In the genomic region with DNA sequence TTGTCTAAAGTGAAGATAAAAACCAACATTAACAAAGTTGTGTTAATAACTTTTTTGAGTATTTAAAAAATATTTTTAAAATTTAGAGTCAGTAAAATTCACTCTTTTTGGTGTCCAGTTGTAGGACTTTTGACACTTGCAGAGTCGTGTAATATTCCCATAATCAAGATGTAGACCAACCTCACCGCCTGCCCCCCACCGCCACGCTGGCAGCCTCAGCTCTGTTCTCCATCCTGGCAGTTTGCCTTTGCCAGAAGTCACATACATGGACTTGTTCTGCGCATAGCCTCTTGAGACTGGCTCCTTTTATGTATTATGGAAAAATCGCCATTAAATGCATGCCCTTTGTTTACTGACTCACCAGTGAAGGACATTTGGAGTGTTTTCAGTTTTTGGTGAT, we compare ENCODE assay signal across 20 cellular contexts. TPM values are rescaled to one million over a fixed set of nuclear protein-coding genes. Genes with fewer than 3 reads are reported as not detected.
DNase-seq lines count a peak whose midpoint lies in the region; TF ChIP-seq lines count a peak whose summit lies in the region.
"Had no signal": no experiment of that assay in that cellular context is flagged by ENCODE, and none has a peak within 500 bp of the region (broad histone marks: within the 10 kb centered on the region; RNA-seq: fewer than 3 reads in every experiment).

No MANE protein-coding gene starts in this region.

- WGBS in esophagus muscularis mucosa, result 73% methylated on average over 6 of the region's 6 CpGs

- no peaks in the 10 kb centered on the region for H3K79me2 ChIP-seq in OCI-LY7 (ENCODE audit: insufficient read depth, low read depth, low read length)

- no peaks in the 10 kb centered on the region for H4K20me1 ChIP-seq in OCI-LY7 (ENCODE audit: insufficient read depth, low read length)
- H4K20me1 ChIP-seq: BLaER1 treated with 17β-estradiol and CSF1 and Interleukin-3, amounts not matched to agents 10 nM and 100 nM had no signal

- H3K9me3 ChIP-seq in esophagus muscularis mucosa, result no peaks in the 10 kb centered on the region
- H3K9me3 ChIP-seq in OCI-LY7 (ENCODE audit: low read length), result no peaks in the 10 kb centered on the region
- H3K9me3 ChIP-seq: A549, BE2C had no signal

- no peak for TF ChIP-seq POLR2A in esophagus muscularis mucosa (IDR thresholded peaks at IDR 0.05; ENCODE audit: low read depth)

- peak; percentile 2 for DNase-seq in NCI-H345 (lab: John Stamatoyannopoulos, UW)
- no peak for DNase-seq in NCI-H345 treated with DMSO at 0.1 percent for 48 hours (lab: John Stamatoyannopoulos, UW; ENCODE audit: unreplicated experiment)
- peak; percentile 64 for DNase-seq in DMS153 (lab: John Stamatoyannopoulos, UW)
- peak; percentile 19 for DNase-seq in NCI-H2029 (lab: John Stamatoyannopoulos, UW)
- peak; percentile 88 for DNase-seq in esophagus muscularis mucosa (ENCODE audit: extremely low spot score)
- no peak for DNase-seq in OCI-LY7 (ENCODE audit: low spot score)
- no peak for DNase-seq in stimulated activated CD8-positive, alpha-beta memory T cell treated with anti-CD3 and anti-CD28 coated beads, Interleukin-4, amount 100 ng/mL, for 48 hours
- DNase-seq: 8988T; ACHN; AML-193; BE2C; CD4-positive, alpha-beta T cell; CD8-positive, alpha-beta memory T cell; DMS 273 treated with DMSO at 0.1 percent for 48 hours; DND-41; H7; HCEC 1CT had no signal

- H3K27me3 ChIP-seq in esophagus muscularis mucosa, result peaks cover 0 to 59% (median 0%) of the 10 kb centered on the region in 4 donors
- H3K27me3 ChIP-seq: BLaER1 treated with 17β-estradiol and CSF1 and Interleukin-3, amounts not matched to agents 10 nM and 100 nM had no signal

- no peak overlapping the region for H3K4me2 ChIP-seq in OCI-LY7 (ENCODE audit: low read length)
- H3K4me2 ChIP-seq: A549; BLaER1 treated with 17β-estradiol and CSF1 and Interleukin-3, amounts not matched to agents 10 nM and 100 nM had no signal

- no peak for TF ChIP-seq EP300 in esophagus muscularis mucosa (IDR thresholded peaks at IDR 0.05)

- POLR2A ChIA-PET in OCI-LY7 (lab: Charles Lee), result no interaction called here

- H3K4me1 ChIP-seq in esophagus muscularis mucosa, result no peaks in the 10 kb centered on the region
- H3K4me1 ChIP-seq in OCI-LY7 (ENCODE audit: insufficient read depth, low read length, poor library complexity, severe bottlenecking), result no peaks in the 10 kb centered on the region
- H3K4me1 ChIP-seq: A549; BE2C; BLaER1 treated with 17β-estradiol and CSF1 and Interleukin-3, amounts not matched to agents 10 nM and 100 nM had no signal

- BruUV-seq in OCI-LY7 (replicated peaks; lab: Mats Ljungman, UMichigan), result no TSS peak

- peaks cover 5% of the 10 kb centered on the region; the same call in 1 of the 2 replicates for H3K9me2 ChIP-seq in OCI-LY7 (ENCODE audit: insufficient read depth, low read length)

- no peak overlapping the region for H3K27ac ChIP-seq in esophagus muscularis mucosa (replicated peaks in 1 of 4)
- H3K27ac ChIP-seq in OCI-LY7 (ENCODE audit: low read depth, low read length, poor library complexity, severe bottlenecking), result no peak overlapping the region
- H3K27ac ChIP-seq: A549; BLaER1 treated with 17β-estradiol and CSF1 and Interleukin-3, amounts not matched to agents 10 nM and 100 nM had no signal

- CTCF ChIA-PET in OCI-LY7 (lab: Charles Lee; ENCODE audit: unreplicated experiment), result no interaction called here

- H2AFZ ChIP-seq in OCI-LY7 (ENCODE audit: low read length), result no peak overlapping the region

- H3K36me3 ChIP-seq in esophagus muscularis mucosa (no peaks in the 10 kb centered on the region), OCI-LY7 (ENCODE audit: insufficient read depth, low read length) (no peaks in the 10 kb centered on the region)
- H3K36me3 ChIP-seq: BE2C; BLaER1 treated with 17β-estradiol and CSF1 and Interleukin-3, amounts not matched to agents 10 nM and 100 nM had no signal

- H3K4me3 ChIP-seq in esophagus muscularis mucosa (no peak overlapping the region), OCI-LY7 (ENCODE audit: low read depth, low read length, poor library complexity, severe bottlenecking) (no peak overlapping the region)
- H3K4me3 ChIP-seq: A549; BLaER1 treated with 17β-estradiol and CSF1 and Interleukin-3, amounts not matched to agents 10 nM and 100 nM had no signal

- no peak for TF ChIP-seq CTCF in esophagus muscularis mucosa (IDR thresholded peaks at IDR 0.05)
- TF ChIP-seq CTCF in OCI-LY7 (conservative IDR thresholded peaks at IDR 0.05; ENCODE audit: low read length), result no peak

- intact Hi-C loops in esophagus muscularis mucosa (cut with DNase I), result no loop called here
- intact Hi-C loops in OCI-LY7 (cut with micrococcal nuclease; ENCODE audit: unreplicated experiment), result no loop called here

RNA-seq across cellular contexts. Expression of a gene that starts 27.3 kb away (rescaled TPM):
- total RNA-seq in esophagus muscularis mucosa, result 1 to 10 TPM in 1 of 4 donors, under 1 TPM in 1, not detected in 2; 0.50 to 10.0 TPM
- total RNA-seq in OCI-LY7 (2014; rRNA removed; shearing (Covaris generic)), result not detected in 2 replicates
- not detected in 2 replicates for total RNA-seq in OCI-LY7 (2022)
- total RNA-seq: H1, H7 had no signal

RNA-seq across cellular contexts. Expression of a gene that starts 33.9 kb away (rescaled TPM):
- total RNA-seq in esophagus muscularis mucosa (not detected), OCI-LY7 (2022) (not detected in 2 replicates)
- total RNA-seq in OCI-LY7 (2014; rRNA removed; shearing (Covaris generic)), result not detected in 2 replicates
- total RNA-seq: CD4-positive, alpha-beta T cell; H1 had no signal

Comparison
In these comparisons a context has a peak if more than half of its experiments do, and no peak if none do; other contexts are left out.
1. DNase-seq: peak in NCI-H345 (single experiment), DMS153 (single experiment), NCI-H2029 (single experiment) and esophagus muscularis mucosa (single experiment); none in NCI-H345 treated with DMSO at 0.1 percent for 48 hours (single experiment), OCI-LY7 (single experiment) and stimulated activated CD8-positive, alpha-beta memory T cell treated with anti-CD3 and anti-CD28 coated beads, Interleukin-4, amount 100 ng/mL, for 48 hours (single experiment).